In genomic region chr1:235417101-235417697, GRCh38 we compare ENCODE assay signal across 1 cellular context.
A peak's percentile ranks its signal among the peaks of the same experiment; 100 is the strongest.
TF ChIP-seq lines count a peak whose summit lies in the region.

No MANE protein-coding gene starts in this region.

TF ChIP-seq in HepG2, 621 proteins besides CTCF, POLR2A, EP300 and RAD21 (continued from another document):
- TF ChIP-seq ATF2 (CRISPR knock-in tag; IDR thresholded peaks at IDR 0.05), result 0 out of 2 replicates have a peak, but pooled peaks have one; percentile 37
- TF ChIP-seq THAP11 (CRISPR knock-in tag; IDR thresholded peaks at IDR 0.05), result peak; percentile 31; the same call in 1 of the 2 replicates
- TF ChIP-seq NR2F6 (IDR thresholded peaks at IDR 0.05), result no peak
- TF ChIP-seq NR2F6 (CRISPR knock-in tag; IDR thresholded peaks at IDR 0.05), result 0 out of 2 replicates have a peak, but pooled peaks have one; percentile 7
- no peak for TF ChIP-seq ZNF737 (CRISPR knock-in tag; IDR thresholded peaks at IDR 0.05; ENCODE audit: borderline replicate concordance)
- peak; percentile 79 for TF ChIP-seq SMC3 (IDR thresholded peaks at IDR 0.05; ENCODE audit: low read length)
- TF ChIP-seq STAG1 (CRISPR knock-in tag; IDR thresholded peaks at IDR 0.05), result peak; percentile 88
- TF ChIP-seq SOX13 (IDR thresholded peaks at IDR 0.05), result no peak
- 0 out of 4 replicates have a peak, but pooled peaks of 1 of the 2 experiments have one; percentile 6 for TF ChIP-seq SOX13 (CRISPR knock-in tag; conservative IDR thresholded peaks at IDR 0.05 in 1 of 2, IDR thresholded peaks at IDR 0.05 in 1 of 2)
- 0 out of 2 replicates have a peak, but pooled peaks have one; percentile 25 for TF ChIP-seq KAT8 (CRISPR knock-in tag; IDR thresholded peaks at IDR 0.05)
- 0 out of 2 replicates have a peak, but pooled peaks have one; percentile 34 for TF ChIP-seq GATAD2A (CRISPR knock-in tag; IDR thresholded peaks at IDR 0.05)
- TF ChIP-seq MXD3 (CRISPR knock-in tag; IDR thresholded peaks at IDR 0.05), result no peak
- no peak for TF ChIP-seq HDAC2 (CRISPR knock-in tag; IDR thresholded peaks at IDR 0.05)
- TF ChIP-seq RFXANK (CRISPR knock-in tag; IDR thresholded peaks at IDR 0.05), result 0 out of 2 replicates have a peak, but pooled peaks have one; percentile 54
- no peak for TF ChIP-seq HNRNPUL1 (IDR thresholded peaks at IDR 0.05; ENCODE audit: low read depth, low read length)
- 0 out of 2 replicates have a peak, but pooled peaks have one; percentile 22 for TF ChIP-seq SMAD3 (CRISPR knock-in tag; IDR thresholded peaks at IDR 0.05)
- TF ChIP-seq ATF7 (IDR thresholded peaks at IDR 0.05), result peak; percentile 76
- TF ChIP-seq ATF7 (CRISPR knock-in tag; IDR thresholded peaks at IDR 0.05), result no peak
- no peak for TF ChIP-seq ZFP36 (IDR thresholded peaks at IDR 0.05; ENCODE audit: borderline replicate concordance, low read depth, low read length, partially characterized antibody)
- no peak for TF ChIP-seq ZXDC (CRISPR knock-in tag; IDR thresholded peaks at IDR 0.05)
- TF ChIP-seq KMT2A (CRISPR knock-in tag; IDR thresholded peaks at IDR 0.05), result peak; percentile 31; the same call in 1 of the 2 replicates
- peak; percentile 20; the same call in 1 of the 2 replicates for TF ChIP-seq RXRB (CRISPR knock-in tag; IDR thresholded peaks at IDR 0.05; ENCODE audit: borderline replicate concordance)
- TF ChIP-seq AHDC1 (CRISPR knock-in tag; IDR thresholded peaks at IDR 0.05; ENCODE audit: borderline replicate concordance), result no peak
TF ChIP-seq in HepG2: peak in this region for 14.
